1 cellular context compared by ENCODE assay signal in genomic region chr6:63635563-63636515, GRCh38.
A peak's percentile ranks its signal among the peaks of the same experiment; 100 is the strongest.
TF ChIP-seq lines count a peak whose summit lies in the region.

A gene with protein sequence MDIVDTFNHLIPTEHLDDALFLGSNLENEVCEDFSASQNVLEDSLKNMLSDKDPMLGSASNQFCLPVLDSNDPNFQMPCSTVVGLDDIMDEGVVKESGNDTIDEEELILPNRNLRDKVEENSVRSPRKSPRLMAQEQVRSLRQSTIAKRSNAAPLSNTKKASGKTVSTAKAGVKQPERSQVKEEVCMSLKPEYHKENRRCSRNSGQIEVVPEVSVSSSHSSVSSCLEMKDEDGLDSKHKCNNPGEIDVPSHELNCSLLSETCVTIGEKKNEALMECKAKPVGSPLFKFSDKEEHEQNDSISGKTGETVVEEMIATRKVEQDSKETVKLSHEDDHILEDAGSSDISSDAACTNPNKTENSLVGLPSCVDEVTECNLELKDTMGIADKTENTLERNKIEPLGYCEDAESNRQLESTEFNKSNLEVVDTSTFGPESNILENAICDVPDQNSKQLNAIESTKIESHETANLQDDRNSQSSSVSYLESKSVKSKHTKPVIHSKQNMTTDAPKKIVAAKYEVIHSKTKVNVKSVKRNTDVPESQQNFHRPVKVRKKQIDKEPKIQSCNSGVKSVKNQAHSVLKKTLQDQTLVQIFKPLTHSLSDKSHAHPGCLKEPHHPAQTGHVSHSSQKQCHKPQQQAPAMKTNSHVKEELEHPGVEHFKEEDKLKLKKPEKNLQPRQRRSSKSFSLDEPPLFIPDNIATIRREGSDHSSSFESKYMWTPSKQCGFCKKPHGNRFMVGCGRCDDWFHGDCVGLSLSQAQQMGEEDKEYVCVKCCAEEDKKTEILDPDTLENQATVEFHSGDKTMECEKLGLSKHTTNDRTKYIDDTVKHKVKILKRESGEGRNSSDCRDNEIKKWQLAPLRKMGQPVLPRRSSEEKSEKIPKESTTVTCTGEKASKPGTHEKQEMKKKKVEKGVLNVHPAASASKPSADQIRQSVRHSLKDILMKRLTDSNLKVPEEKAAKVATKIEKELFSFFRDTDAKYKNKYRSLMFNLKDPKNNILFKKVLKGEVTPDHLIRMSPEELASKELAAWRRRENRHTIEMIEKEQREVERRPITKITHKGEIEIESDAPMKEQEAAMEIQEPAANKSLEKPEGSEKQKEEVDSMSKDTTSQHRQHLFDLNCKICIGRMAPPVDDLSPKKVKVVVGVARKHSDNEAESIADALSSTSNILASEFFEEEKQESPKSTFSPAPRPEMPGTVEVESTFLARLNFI (N-terminal part only) (plus strand): TSS chr6:63635802. CDS start chr6:63646552, 10,750 bp downstream.

TF ChIP-seq in GM23338, 12 proteins besides CTCF, POLR2A, EP300 and RAD21:
- TF ChIP-seq, protein P1, sequence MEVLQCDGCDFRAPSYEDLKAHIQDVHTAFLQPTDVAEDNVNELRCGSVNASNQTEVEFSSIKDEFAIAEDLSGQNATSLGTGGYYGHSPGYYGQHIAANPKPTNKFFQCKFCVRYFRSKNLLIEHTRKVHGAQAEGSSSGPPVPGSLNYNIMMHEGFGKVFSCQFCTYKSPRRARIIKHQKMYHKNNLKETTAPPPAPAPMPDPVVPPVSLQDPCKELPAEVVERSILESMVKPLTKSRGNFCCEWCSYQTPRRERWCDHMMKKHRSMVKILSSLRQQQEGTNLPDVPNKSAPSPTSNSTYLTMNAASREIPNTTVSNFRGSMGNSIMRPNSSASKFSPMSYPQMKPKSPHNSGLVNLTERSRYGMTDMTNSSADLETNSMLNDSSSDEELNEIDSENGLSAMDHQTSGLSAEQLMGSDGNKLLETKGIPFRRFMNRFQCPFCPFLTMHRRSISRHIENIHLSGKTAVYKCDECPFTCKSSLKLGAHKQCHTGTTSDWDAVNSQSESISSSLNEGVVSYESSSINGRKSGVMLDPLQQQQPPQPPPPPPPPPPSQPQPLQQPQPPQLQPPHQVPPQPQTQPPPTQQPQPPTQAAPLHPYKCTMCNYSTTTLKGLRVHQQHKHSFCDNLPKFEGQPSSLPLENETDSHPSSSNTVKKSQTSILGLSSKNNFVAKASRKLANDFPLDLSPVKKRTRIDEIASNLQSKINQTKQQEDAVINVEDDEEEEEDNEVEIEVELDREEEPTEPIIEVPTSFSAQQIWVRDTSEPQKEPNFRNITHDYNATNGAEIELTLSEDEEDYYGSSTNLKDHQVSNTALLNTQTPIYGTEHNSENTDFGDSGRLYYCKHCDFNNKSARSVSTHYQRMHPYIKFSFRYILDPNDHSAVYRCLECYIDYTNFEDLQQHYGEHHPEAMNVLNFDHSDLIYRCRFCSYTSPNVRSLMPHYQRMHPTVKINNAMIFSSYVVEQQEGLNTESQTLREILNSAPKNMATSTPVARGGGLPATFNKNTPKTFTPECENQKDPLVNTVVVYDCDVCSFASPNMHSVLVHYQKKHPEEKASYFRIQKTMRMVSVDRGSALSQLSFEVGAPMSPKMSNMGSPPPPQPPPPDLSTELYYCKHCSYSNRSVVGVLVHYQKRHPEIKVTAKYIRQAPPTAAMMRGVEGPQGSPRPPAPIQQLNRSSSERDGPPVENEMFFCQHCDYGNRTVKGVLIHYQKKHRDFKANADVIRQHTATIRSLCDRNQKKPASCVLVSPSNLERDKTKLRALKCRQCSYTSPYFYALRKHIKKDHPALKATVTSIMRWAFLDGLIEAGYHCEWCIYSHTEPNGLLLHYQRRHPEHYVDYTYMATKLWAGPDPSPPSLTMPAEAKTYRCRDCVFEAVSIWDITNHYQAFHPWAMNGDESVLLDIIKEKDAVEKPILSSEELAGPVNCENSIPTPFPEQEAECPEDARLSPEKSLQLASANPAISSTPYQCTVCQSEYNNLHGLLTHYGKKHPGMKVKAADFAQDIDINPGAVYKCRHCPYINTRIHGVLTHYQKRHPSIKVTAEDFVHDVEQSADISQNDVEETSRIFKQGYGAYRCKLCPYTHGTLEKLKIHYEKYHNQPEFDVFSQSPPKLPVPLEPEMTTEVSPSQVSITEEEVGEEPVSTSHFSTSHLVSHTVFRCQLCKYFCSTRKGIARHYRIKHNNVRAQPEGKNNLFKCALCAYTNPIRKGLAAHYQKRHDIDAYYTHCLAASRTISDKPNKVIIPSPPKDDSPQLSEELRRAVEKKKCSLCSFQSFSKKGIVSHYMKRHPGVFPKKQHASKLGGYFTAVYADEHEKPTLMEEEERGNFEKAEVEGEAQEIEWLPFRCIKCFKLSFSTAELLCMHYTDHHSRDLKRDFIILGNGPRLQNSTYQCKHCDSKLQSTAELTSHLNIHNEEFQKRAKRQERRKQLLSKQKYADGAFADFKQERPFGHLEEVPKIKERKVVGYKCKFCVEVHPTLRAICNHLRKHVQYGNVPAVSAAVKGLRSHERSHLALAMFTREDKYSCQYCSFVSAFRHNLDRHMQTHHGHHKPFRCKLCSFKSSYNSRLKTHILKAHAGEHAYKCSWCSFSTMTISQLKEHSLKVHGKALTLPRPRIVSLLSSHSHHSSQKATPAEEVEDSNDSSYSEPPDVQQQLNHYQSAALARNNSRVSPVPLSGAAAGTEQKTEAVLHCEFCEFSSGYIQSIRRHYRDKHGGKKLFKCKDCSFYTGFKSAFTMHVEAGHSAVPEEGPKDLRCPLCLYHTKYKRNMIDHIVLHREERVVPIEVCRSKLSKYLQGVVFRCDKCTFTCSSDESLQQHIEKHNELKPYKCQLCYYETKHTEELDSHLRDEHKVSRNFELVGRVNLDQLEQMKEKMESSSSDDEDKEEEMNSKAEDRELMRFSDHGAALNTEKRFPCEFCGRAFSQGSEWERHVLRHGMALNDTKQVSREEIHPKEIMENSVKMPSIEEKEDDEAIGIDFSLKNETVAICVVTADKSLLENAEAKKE (CRISPR knock-in tag; IDR thresholded peaks at IDR 0.05) = no peak
- TF ChIP-seq POLR2AphosphoS5 (IDR thresholded peaks at IDR 0.05; ENCODE audit: low read depth) = peak; percentile 82
TF ChIP-seq in GM23338: peak in this region for 1.
